14 cellular contexts compared by ENCODE assay signal in the genomic region with DNA sequence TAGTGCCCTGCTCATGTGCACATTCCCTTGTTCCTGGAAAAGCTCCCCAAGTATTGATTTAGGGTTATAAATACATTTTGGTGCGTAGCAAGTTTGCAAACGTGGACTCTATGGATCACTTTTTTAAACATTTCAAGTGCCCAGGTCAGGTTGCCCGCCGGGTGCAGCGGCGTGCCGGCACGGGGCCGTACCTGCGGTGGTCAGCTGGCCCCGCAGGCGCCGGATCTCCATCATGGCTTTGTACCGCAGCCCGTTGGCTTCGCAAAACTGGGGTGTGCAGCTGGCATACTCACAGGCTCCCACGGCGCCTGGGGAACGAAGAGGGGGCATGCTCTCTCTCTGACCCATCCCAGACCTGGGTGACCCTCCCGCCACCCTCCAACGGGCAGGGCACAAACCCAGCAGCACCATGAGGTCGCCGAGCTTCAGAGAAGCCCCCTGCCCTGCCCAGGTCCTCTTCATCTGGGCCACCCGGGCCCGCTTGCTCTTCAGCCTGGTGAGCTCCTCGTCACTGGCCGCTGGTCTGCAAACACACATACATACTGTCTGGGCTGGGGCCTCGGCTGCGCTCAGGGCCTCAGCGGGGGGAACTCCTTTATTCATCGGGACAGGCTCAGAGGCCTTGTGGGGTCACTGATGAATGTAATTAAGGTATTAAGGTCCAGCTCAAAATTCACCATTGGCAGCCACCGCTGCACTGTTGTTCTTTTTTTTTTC. TPM values are rescaled to one million over a fixed set of nuclear protein-coding genes. Genes with fewer than 3 reads are reported as not detected.
DNase-seq lines count a peak whose midpoint lies in the region; ATAC-seq and TF ChIP-seq lines count a peak whose summit lies in the region.
"Had no signal": no experiment of that assay in that cellular context is flagged by ENCODE, and none has a peak within 500 bp of the region (broad histone marks: within the 10 kb centered on the region; RNA-seq: fewer than 3 reads in every experiment).

No MANE protein-coding gene starts in this region.

- TF ChIP-seq CTCF in natural killer cell (IDR thresholded peaks at IDR 0.05) (no peak), ascending aorta (IDR thresholded peaks at IDR 0.05) (no peak)

- no peaks in the 10 kb centered on the region for H3K4me1 Mint-ChIP-seq in natural killer cell treated with Interleukin-12 subunit alpha and Interleukin-12 subunit beta and Interleukin-15 and Interleukin-18, amount 100 ng/mL, for 72 hours (ENCODE audit: low read depth in 2 of 2)
- no peaks in the 10 kb centered on the region for H3K4me1 Mint-ChIP-seq in natural killer cell
- no peaks in the 10 kb centered on the region for H3K4me1 Mint-ChIP-seq in T-helper 2 cell treated with Interferon-gamma antibody and Interleukin-4, amounts not matched to agents 5 μg/mL and 100 μg/mL, for 36 hours (ENCODE audit: low read depth)

- H3K27me3 ChIP-seq in H7 (ENCODE audit: control insufficient read depth, insufficient read depth, low read length), result no peaks in the 10 kb centered on the region
- H3K27me3 ChIP-seq in ascending aorta, result no peaks in the 10 kb centered on the region
- H3K27me3 ChIP-seq: BE2C had no signal

- H3K27ac ChIP-seq in ascending aorta, result no peak overlapping the region

- DNase-seq in natural killer cell treated with Interleukin-12 subunit alpha and Interleukin-12 subunit beta and Interleukin-15 and Interleukin-18, amount 100 ng/mL, for 72 hours (ENCODE audit: low spot score), result peak; percentile 42
- DNase-seq in natural killer cell (no peak), H7 (peak; percentile 49), iPS-NIHi11 (ENCODE audit: low spot score) (peak; percentile 12), ascending aorta (ENCODE audit: low spot score in 2 of 2) (no peak)
- DNase-seq in activated naive CD4-positive, alpha-beta T cell treated with Interleukin-2 at 50 U/mL for 16 hours, result no peak
- no peak for DNase-seq in T-helper 2 cell treated with Interferon-gamma antibody and Interleukin-4, amounts not matched to agents 5 μg/mL and 100 μg/mL, for 36 hours (ENCODE audit: low spot score)
- DNase-seq: BE2C; Caco-2; CD8-positive, alpha-beta memory T cell; DMS53; GF-D8; GOT3 had no signal

- no peak for ATAC-seq in natural killer cell treated with Interleukin-12 subunit alpha and Interleukin-12 subunit beta and Interleukin-15 and Interleukin-18, amount 100 ng/mL, for 72 hours
- no peak for ATAC-seq in natural killer cell

- intact Hi-C loops in natural killer cell (cut with micrococcal nuclease) (no loop called here), ascending aorta (cut with DNase I) (no loop called here)

- H3K27me3 Mint-ChIP-seq in natural killer cell treated with Interleukin-12 subunit alpha and Interleukin-12 subunit beta and Interleukin-15 and Interleukin-18, amount 100 ng/mL, for 72 hours, result no peaks in the 10 kb centered on the region
- no peaks in the 10 kb centered on the region for H3K27me3 Mint-ChIP-seq in natural killer cell (ENCODE audit: low read depth in 2 of 2)
- no peaks in the 10 kb centered on the region for H3K27me3 Mint-ChIP-seq in T-helper 2 cell treated with Interferon-gamma antibody and Interleukin-4, amounts not matched to agents 5 μg/mL and 100 μg/mL, for 36 hours (ENCODE audit: low read depth)
- H3K27me3 Mint-ChIP-seq: CD8-positive, alpha-beta memory T cell had no signal

- H3K4me3 ChIP-seq in H7 (ENCODE audit: insufficient read depth, low read depth, low read length) (no peak overlapping the region), ascending aorta (no peak overlapping the region)
- H3K4me3 ChIP-seq: HAP-1 had no signal

- no peaks in the 10 kb centered on the region for H3K36me3 Mint-ChIP-seq in natural killer cell treated with Interleukin-12 subunit alpha and Interleukin-12 subunit beta and Interleukin-15 and Interleukin-18, amount 100 ng/mL, for 72 hours
- H3K36me3 Mint-ChIP-seq in natural killer cell, result peaks cover 7% of the 10 kb centered on the region
- H3K36me3 Mint-ChIP-seq in T-helper 2 cell treated with Interferon-gamma antibody and Interleukin-4, amounts not matched to agents 5 μg/mL and 100 μg/mL, for 36 hours (ENCODE audit: low read depth), result peaks cover 46% of the 10 kb centered on the region

- H3K4me1 ChIP-seq in ascending aorta, result no peaks in the 10 kb centered on the region
- H3K4me1 ChIP-seq: BE2C, Caco-2, HAP-1 had no signal

- H3K9me3 ChIP-seq in ascending aorta, result no peaks in the 10 kb centered on the region
- H3K9me3 ChIP-seq: BE2C, Caco-2, HAP-1 had no signal

- H3K36me3 ChIP-seq in H7 (replicated peaks; ENCODE audit: control insufficient read depth, insufficient read depth, low read length) (peaks cover 18% of the 10 kb centered on the region), ascending aorta (peaks cover 46 to 88% of the 10 kb centered on the region in 2 donors)

- H3K9me3 Mint-ChIP-seq in natural killer cell treated with Interleukin-12 subunit alpha and Interleukin-12 subunit beta and Interleukin-15 and Interleukin-18, amount 100 ng/mL, for 72 hours, result no peaks in the 10 kb centered on the region
- H3K9me3 Mint-ChIP-seq in natural killer cell, result no peaks in the 10 kb centered on the region
- H3K9me3 Mint-ChIP-seq in T-helper 2 cell treated with Interferon-gamma antibody and Interleukin-4, amounts not matched to agents 5 μg/mL and 100 μg/mL, for 36 hours, result no peaks in the 10 kb centered on the region
- H3K9me3 Mint-ChIP-seq: CD8-positive, alpha-beta memory T cell had no signal

- H3K4me3 Mint-ChIP-seq in natural killer cell treated with Interleukin-12 subunit alpha and Interleukin-12 subunit beta and Interleukin-15 and Interleukin-18, amount 100 ng/mL, for 72 hours, result no peak overlapping the region
- no peak overlapping the region for H3K4me3 Mint-ChIP-seq in natural killer cell
- H3K4me3 Mint-ChIP-seq in T-helper 2 cell treated with Interferon-gamma antibody and Interleukin-4, amounts not matched to agents 5 μg/mL and 100 μg/mL, for 36 hours, result no peak overlapping the region
- H3K4me3 Mint-ChIP-seq: CD8-positive, alpha-beta memory T cell had no signal

- no peak overlapping the region for H3K27ac Mint-ChIP-seq in natural killer cell treated with Interleukin-12 subunit alpha and Interleukin-12 subunit beta and Interleukin-15 and Interleukin-18, amount 100 ng/mL, for 72 hours
- H3K27ac Mint-ChIP-seq in natural killer cell, result no peak overlapping the region
- no peak overlapping the region for H3K27ac Mint-ChIP-seq in T-helper 2 cell treated with Interferon-gamma antibody and Interleukin-4, amounts not matched to agents 5 μg/mL and 100 μg/mL, for 36 hours

RNA-seq across cellular contexts. Expression of a gene that starts 35.1 kb away (rescaled TPM):
- total RNA-seq in natural killer cell treated with Interleukin-12 subunit alpha and Interleukin-12 subunit beta and Interleukin-15 and Interleukin-18, amount 100 ng/mL, for 72 hours, result 10 to 100 TPM; 35.5 to 70.3 TPM
- total RNA-seq in natural killer cell (10 to 100 TPM; 27.9 to 31.6 (median 30.1) TPM), ascending aorta (19.6 TPM)
- total RNA-seq in H7 (2014; rRNA removed; shearing (Covaris generic)), result 40.7 and 43.1 TPM in 2 replicates

RNA-seq across cellular contexts. Expression of a gene that starts 39.4 kb away (rescaled TPM):
- 1,000 to 10,000 TPM in 1 of 2 donors, 100 to 1,000 TPM in 1; 691 to 1,324 TPM for total RNA-seq in natural killer cell treated with Interleukin-12 subunit alpha and Interleukin-12 subunit beta and Interleukin-15 and Interleukin-18, amount 100 ng/mL, for 72 hours
- total RNA-seq in natural killer cell (1,000 to 10,000 TPM; 1,276 to 1,737 (median 1,334) TPM), ascending aorta (1,347 TPM)
- total RNA-seq in H7 (2014; rRNA removed; shearing (Covaris generic)), result 1,051 and 1,131 TPM in 2 replicates

RNA-seq across cellular contexts. Expression of a gene that starts 39.6 kb away (rescaled TPM):
- total RNA-seq in natural killer cell treated with Interleukin-12 subunit alpha and Interleukin-12 subunit beta and Interleukin-15 and Interleukin-18, amount 100 ng/mL, for 72 hours, result 10 to 100 TPM; 16.5 to 30.0 TPM
- total RNA-seq in natural killer cell (1 to 10 TPM; 4.2 to 6.8 (median 5.4) TPM), ascending aorta (2.1 TPM)
- total RNA-seq in H7 (2014; rRNA removed; shearing (Covaris generic)), result 5.0 and 6.7 TPM in 2 replicates

Comparison
In these comparisons a context has a peak if more than half of its experiments do, and no peak if none do; other contexts are left out.
1. DNase-seq: peak in natural killer cell treated with Interleukin-12 subunit alpha and Interleukin-12 subunit beta and Interleukin-15 and Interleukin-18, amount 100 ng/mL, for 72 hours (single experiment), H7 (single experiment) and iPS-NIHi11 (single experiment); none in natural killer cell (single experiment), activated naive CD4-positive, alpha-beta T cell treated with Interleukin-2 at 50 U/mL for 16 hours (single experiment), T-helper 2 cell treated with Interferon-gamma antibody and Interleukin-4, amounts not matched to agents 5 μg/mL and 100 μg/mL, for 36 hours (single experiment) and ascending aorta (0 of 2).